ENCODE assay signal across 2 cellular contexts in the genomic region with DNA sequence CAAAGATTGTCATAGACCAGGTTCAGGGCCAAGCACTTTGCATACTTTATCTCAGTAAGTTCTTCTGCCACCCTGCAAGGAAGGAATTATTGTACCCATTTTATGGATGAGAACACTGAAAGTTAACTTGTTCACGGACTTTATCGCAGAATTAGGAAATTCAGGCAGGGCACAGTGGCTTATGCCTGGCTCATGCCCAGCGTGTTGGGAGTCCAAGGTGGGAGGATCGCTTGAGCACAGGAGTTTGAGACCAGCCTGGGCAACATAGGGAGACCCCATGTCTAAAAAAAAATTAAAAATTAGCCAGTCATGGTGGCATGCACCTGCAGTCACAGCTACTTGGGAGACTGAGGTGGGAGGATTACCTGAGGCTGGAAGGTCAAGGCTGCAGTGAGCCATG.
TF ChIP-seq lines count a peak whose summit lies in the region.

No MANE protein-coding gene starts in this region.

TF ChIP-seq in HepG2, 621 proteins besides CTCF, POLR2A, EP300 and RAD21:
- TF ChIP-seq ZNF629 (CRISPR knock-in tag; conservative IDR thresholded peaks at IDR 0.05) (0 out of 2 replicates have a peak, but pooled peaks have one; percentile 16), FOXA1 (IDR thresholded peaks at IDR 0.05) (no peak), FOXA1 (CRISPR knock-in tag; IDR thresholded peaks at IDR 0.05) (no peak)
- TF ChIP-seq, protein P1, sequence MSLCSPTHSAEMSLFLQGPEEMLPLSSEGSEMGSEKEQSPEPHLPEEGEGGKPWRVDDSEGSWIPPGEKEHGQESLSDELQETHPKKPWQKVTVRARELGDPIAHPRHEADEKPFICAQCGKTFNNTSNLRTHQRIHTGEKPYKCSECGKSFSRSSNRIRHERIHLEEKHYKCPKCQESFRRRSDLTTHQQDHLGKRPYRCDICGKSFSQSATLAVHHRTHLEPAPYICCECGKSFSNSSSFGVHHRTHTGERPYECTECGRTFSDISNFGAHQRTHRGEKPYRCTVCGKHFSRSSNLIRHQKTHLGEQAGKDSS (CRISPR knock-in tag; IDR thresholded peaks at IDR 0.05; ENCODE audit: borderline replicate concordance, low read depth): no peak

TF ChIP-seq in K562, 482 proteins besides CTCF, POLR2A, EP300 and RAD21:
- TF ChIP-seq SMARCA5 (IDR thresholded peaks at IDR 0.05) (no peak), JUN (IDR thresholded peaks at IDR 0.05; ENCODE audit: borderline replicate concordance, low read depth, low read length) (no peak), JUN (CRISPR knock-in tag; IDR thresholded peaks at IDR 0.05; ENCODE audit: borderline replicate concordance) (no peak), ZNF121 (CRISPR knock-in tag; conservative IDR thresholded peaks at IDR 0.05) (peak; percentile 73), NBN (IDR thresholded peaks at IDR 0.05; ENCODE audit: low read depth) (no peak), RBM25 (IDR thresholded peaks at IDR 0.05; ENCODE audit: low read depth, low read length, severe bottlenecking) (peak; percentile 17), TCFL5 (CRISPR knock-in tag; conservative IDR thresholded peaks at IDR 0.05) (no peak), FOXJ3 (CRISPR knock-in tag; IDR thresholded peaks at IDR 0.05) (no peak), YBX1 (IDR thresholded peaks at IDR 0.05) (no peak), FOXP1 (CRISPR knock-in tag; IDR thresholded peaks at IDR 0.05) (no peak)
TF ChIP-seq in K562: peak in this region for 2.
